Comparison of ENCODE assay signal across 8 cellular contexts in the genomic region with DNA sequence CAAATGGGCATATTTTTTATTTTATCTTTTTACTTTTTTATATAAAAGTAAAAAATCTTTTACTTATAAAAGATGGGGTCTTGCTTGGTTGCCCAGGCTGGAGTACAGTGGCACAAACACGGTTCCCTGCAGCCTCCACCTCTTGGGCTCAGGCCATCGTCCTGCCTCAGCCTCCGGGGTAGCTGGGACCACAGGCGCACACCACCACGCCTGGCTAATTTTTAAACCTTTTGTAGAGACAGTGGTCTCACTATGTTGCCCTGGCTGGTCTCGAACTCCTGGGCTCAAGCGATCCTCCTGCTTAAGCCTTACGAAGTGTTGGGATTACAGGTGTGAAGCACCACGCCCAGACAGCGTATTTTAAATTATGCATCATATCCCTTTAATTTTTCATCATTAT. TPM values are rescaled to one million over a fixed set of nuclear protein-coding genes. Genes with fewer than 3 reads are reported as not detected.
DNase-seq lines count a peak whose midpoint lies in the region; ATAC-seq and TF ChIP-seq lines count a peak whose summit lies in the region.

No MANE protein-coding gene starts in this region.

- peaks cover 49 to 64% of the 10 kb centered on the region in 2 donors for H3K4me1 ChIP-seq in adrenal gland (replicated peaks in 1 of 2)
- peaks cover 12 to 48% (median 30%) of the 10 kb centered on the region in 4 donors for H3K4me1 ChIP-seq in liver (ENCODE audit: control insufficient read depth in 4 of 4, insufficient read depth in 4 of 4, low read length in 3 of 4)
- H3K4me1 ChIP-seq in thymus (ENCODE audit: control insufficient read depth, insufficient read depth, low read length), result peaks cover 28% of the 10 kb centered on the region

- peak overlapping the region in 2 of 4 donors; percentile 50 to 51 for H3K4me3 ChIP-seq in adrenal gland
- H3K4me3 ChIP-seq in liver (ENCODE audit: low read depth in 1 of 3, low read length in 3 of 3), result peak overlapping the region; percentile 77 to 93 (median 81)
- H3K4me3 ChIP-seq in thymus (ENCODE audit: low read length), result peak overlapping the region; percentile 96

- H3K9me3 ChIP-seq in adrenal gland (replicated peaks in 1 of 3) (no peaks in the 10 kb centered on the region), liver (ENCODE audit: control insufficient read depth in 4 of 4, low read length in 3 of 4) (no peaks in the 10 kb centered on the region), thymus (ENCODE audit: control insufficient read depth) (no peaks in the 10 kb centered on the region)

- peak; percentile 63 for DNase-seq in activated CD4-positive, alpha-beta T cell treated with anti-CD3 and anti-CD28 coated beads, Interleukin-2, amount 10 ng/mL, durations not matched to agents 24 days and 14 days
- DNase-seq in activated CD4-positive, alpha-beta T cell treated with anti-CD3 and anti-CD28 coated beads for 1 hour, result no peak
- DNase-seq in adrenal gland, result peak in 1 of 7 donors; percentile 39
- no peak for DNase-seq in NCI-H187 (lab: John Stamatoyannopoulos, UW)
- no peak for DNase-seq in left colon

- no peak for TF ChIP-seq CTCF in adrenal gland (IDR thresholded peaks at IDR 0.05)
- no peak for TF ChIP-seq CTCF in liver (IDR thresholded peaks at IDR 0.05; ENCODE audit: low read depth, low read length, missing input control)

- peak overlapping the region; percentile 98 to 99 for H3K9ac ChIP-seq in liver (ENCODE audit: low read depth in 1 of 2, low read length in 2 of 2)

- H3K27ac ChIP-seq in adrenal gland, result peak overlapping the region; percentile 87 to 100 (median 96)
- H3K27ac ChIP-seq in liver (ENCODE audit: low read depth in 1 of 2, low read length in 2 of 2), result peak overlapping the region; percentile 96 to 99
- peak overlapping the region; percentile 93 for H3K27ac ChIP-seq in thymus (ENCODE audit: low read depth)

- peak overlapping the region; percentile 88 for H3K4me3 Mint-ChIP-seq in activated CD4-positive, alpha-beta T cell treated with anti-CD3 and anti-CD28 coated beads, Interleukin-2, amount 10 ng/mL, durations not matched to agents 24 days and 14 days

- intact Hi-C loops in activated CD4-positive, alpha-beta T cell treated with anti-CD3 and anti-CD28 coated beads, Interleukin-2, amount 10 ng/mL, durations not matched to agents 24 days and 14 days (cut with micrococcal nuclease), result no loop called here
- intact Hi-C loops in adrenal gland (cut with DNase I) (no loop called here), left colon (cut with DNase I, micrococcal nuclease) (no loop called here)

- peaks cover 47% of the 10 kb centered on the region for H3K4me1 Mint-ChIP-seq in activated CD4-positive, alpha-beta T cell treated with anti-CD3 and anti-CD28 coated beads, Interleukin-2, amount 10 ng/mL, durations not matched to agents 24 days and 14 days

- no peak for TF ChIP-seq RAD21 in liver (IDR thresholded peaks at IDR 0.05)

- no peaks in the 10 kb centered on the region for H3K9me3 Mint-ChIP-seq in activated CD4-positive, alpha-beta T cell treated with anti-CD3 and anti-CD28 coated beads, Interleukin-2, amount 10 ng/mL, durations not matched to agents 24 days and 14 days

- H3K27me3 ChIP-seq in adrenal gland (no peaks in the 10 kb centered on the region), liver (ENCODE audit: control insufficient read depth in 4 of 4, insufficient read depth in 4 of 4, low read length in 3 of 4) (no peaks in the 10 kb centered on the region), thymus (ENCODE audit: control insufficient read depth, insufficient read depth) (no peaks in the 10 kb centered on the region)

- H3K36me3 Mint-ChIP-seq in activated CD4-positive, alpha-beta T cell treated with anti-CD3 and anti-CD28 coated beads, Interleukin-2, amount 10 ng/mL, durations not matched to agents 24 days and 14 days (ENCODE audit: low read depth), result peaks cover 21% of the 10 kb centered on the region

- H3K36me3 ChIP-seq in adrenal gland (replicated peaks in 1 of 2) (no peaks in the 10 kb centered on the region), liver (ENCODE audit: control insufficient read depth in 4 of 4, insufficient read depth in 3 of 4, low read depth in 1 of 4, low read length in 3 of 4) (no peaks in the 10 kb centered on the region), thymus (ENCODE audit: control insufficient read depth, insufficient read depth) (no peaks in the 10 kb centered on the region)

- 74 to 78% (median 76%) methylated on average over 9 to 10 of the region's 10 CpGs for WGBS in adrenal gland, 4 donors
- WGBS in liver, result 65% methylated on average over 10 of the region's 10 CpGs
- 95% methylated on average over 10 of the region's 10 CpGs for WGBS in thymus

- peak overlapping the region; percentile 90 for H3K27ac Mint-ChIP-seq in activated CD4-positive, alpha-beta T cell treated with anti-CD3 and anti-CD28 coated beads, Interleukin-2, amount 10 ng/mL, durations not matched to agents 24 days and 14 days

- no peaks in the 10 kb centered on the region for H3K27me3 Mint-ChIP-seq in activated CD4-positive, alpha-beta T cell treated with anti-CD3 and anti-CD28 coated beads, Interleukin-2, amount 10 ng/mL, durations not matched to agents 24 days and 14 days

- TF ChIP-seq POLR2A in adrenal gland (IDR thresholded peaks at IDR 0.05), result no peak

- ATAC-seq in GM18502 (IDR thresholded peaks at IDR 0.05; ENCODE audit: poor library complexity, unreplicated experiment) (no peak), left colon (no peak)

TF ChIP-seq in liver, 16 proteins besides CTCF, POLR2A, EP300 and RAD21:
- TF ChIP-seq HNF4G (IDR thresholded peaks at IDR 0.05) (no peak), TAF1 (conservative IDR thresholded peaks at IDR 0.05) (no peak), GABPA (IDR thresholded peaks at IDR 0.05 in 1 of 2, conservative IDR thresholded peaks at IDR 0.05 in 1 of 2) (no peak), FOXA1 (IDR thresholded peaks at IDR 0.05) (no peak)
- TF ChIP-seq, protein P1, sequence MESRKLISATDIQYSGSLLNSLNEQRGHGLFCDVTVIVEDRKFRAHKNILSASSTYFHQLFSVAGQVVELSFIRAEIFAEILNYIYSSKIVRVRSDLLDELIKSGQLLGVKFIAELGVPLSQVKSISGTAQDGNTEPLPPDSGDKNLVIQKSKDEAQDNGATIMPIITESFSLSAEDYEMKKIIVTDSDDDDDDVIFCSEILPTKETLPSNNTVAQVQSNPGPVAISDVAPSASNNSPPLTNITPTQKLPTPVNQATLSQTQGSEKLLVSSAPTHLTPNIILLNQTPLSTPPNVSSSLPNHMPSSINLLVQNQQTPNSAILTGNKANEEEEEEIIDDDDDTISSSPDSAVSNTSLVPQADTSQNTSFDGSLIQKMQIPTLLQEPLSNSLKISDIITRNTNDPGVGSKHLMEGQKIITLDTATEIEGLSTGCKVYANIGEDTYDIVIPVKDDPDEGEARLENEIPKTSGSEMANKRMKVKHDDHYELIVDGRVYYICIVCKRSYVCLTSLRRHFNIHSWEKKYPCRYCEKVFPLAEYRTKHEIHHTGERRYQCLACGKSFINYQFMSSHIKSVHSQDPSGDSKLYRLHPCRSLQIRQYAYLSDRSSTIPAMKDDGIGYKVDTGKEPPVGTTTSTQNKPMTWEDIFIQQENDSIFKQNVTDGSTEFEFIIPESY (IDR thresholded peaks at IDR 0.05), result no peak
TF ChIP-seq in liver: peak in this region for 0.

RNA-seq across cellular contexts. Expression of a gene that starts 1.0 kb away (rescaled TPM):
- 17.4 and 17.7 TPM in 2 replicates for total RNA-seq in activated CD4-positive, alpha-beta T cell treated with anti-CD3 and anti-CD28 coated beads, Interleukin-2, amount 10 ng/mL, durations not matched to agents 24 days and 14 days
- total RNA-seq in adrenal gland (100 to 1,000 TPM in 2 of 8 donors, 10 to 100 TPM in 6; 65.7 to 116 (median 84.2) TPM), liver (100 to 1,000 TPM in 1 of 2 donors, 10 to 100 TPM in 1; 47.7 to 134 TPM), left colon (10 to 100 TPM; 33.4 to 34.9 TPM)
- polyA plus RNA-seq in adrenal gland (10 to 100 TPM; 20.3 to 28.8 (median 22.7) TPM), liver (10 to 100 TPM; 28.9 to 65.8 TPM), thymus (18.6 TPM)

RNA-seq across cellular contexts. Expression of a gene that starts 57.1 kb away (rescaled TPM):
- total RNA-seq in activated CD4-positive, alpha-beta T cell treated with anti-CD3 and anti-CD28 coated beads, Interleukin-2, amount 10 ng/mL, durations not matched to agents 24 days and 14 days, result 4.8 and 6.2 TPM in 2 replicates
- total RNA-seq in adrenal gland (10 to 100 TPM in 5 of 8 donors, 1 to 10 TPM in 3; 8.4 to 14.0 (median 10.2) TPM), liver (10 to 100 TPM in 1 of 2 donors, 1 to 10 TPM in 1; 4.1 to 19.1 TPM), left colon (10 to 100 TPM; 30.3 to 56.4 TPM)
- polyA plus RNA-seq in adrenal gland (10 to 100 TPM in 1 of 3 donors, 1 to 10 TPM in 2; 5.1 to 12.9 (median 5.5) TPM), liver (10 to 100 TPM; 10.4 to 22.6 TPM), thymus (12.9 TPM)
